Comparison of ENCODE assay signal across 25 cellular contexts in the genomic region with DNA sequence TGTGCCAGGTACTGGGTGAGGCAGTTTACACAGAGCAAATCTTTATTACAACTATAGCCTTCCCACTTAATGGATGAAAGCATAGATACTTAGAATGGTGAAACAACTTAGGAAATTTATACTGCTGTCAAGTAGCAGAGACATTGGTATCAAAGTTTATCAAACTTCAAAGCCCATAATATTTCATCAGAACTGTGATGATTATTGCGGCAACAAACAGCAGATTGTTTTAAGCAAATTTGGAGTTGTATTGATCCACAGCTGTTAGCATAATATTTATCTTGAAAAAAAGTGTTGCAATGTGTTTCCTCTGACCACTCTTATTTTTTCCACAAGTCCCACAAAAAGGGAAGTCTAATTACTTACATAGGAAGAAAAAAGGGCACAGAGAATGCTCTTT. TPM values are rescaled to one million over a fixed set of nuclear protein-coding genes. Genes with fewer than 3 reads are reported as not detected.
"Had no signal": no experiment of that assay in that cellular context is flagged by ENCODE, and none has a peak within 500 bp of the region (broad histone marks: within the 10 kb centered on the region; RNA-seq: fewer than 3 reads in every experiment).

No MANE protein-coding gene starts in this region.

- H3K4me3 ChIP-seq: breast epithelium had no signal

- DNase-seq: activated B cell treated with CpG ODN at 0.5 μM for 24 hours; activated CD4-positive, alpha-beta T cell treated with anti-CD3 and anti-CD28 coated beads for 1 hour; activated CD4-positive, alpha-beta T cell treated with anti-CD3 and anti-CD28 coated beads, Interleukin-2, amount 10 ng/mL, durations not matched to agents 24 days and 14 days; activated CD4-positive, alpha-beta T cell treated with anti-CD3 and anti-CD28 coated beads, Interleukin-2, amount 50 U/mL, for 48 hours; activated CD8-positive, alpha-beta memory T cell treated with anti-CD3 and anti-CD28 coated beads, Interleukin-2, amount 10 ng/mL, durations not matched to agents 7 days and 5 days; activated effector memory CD4-positive, alpha-beta T cell treated with Interleukin-2 at 50 U/mL for 16 hours; activated naive CD4-positive, alpha-beta T cell; activated T-cell treated with anti-CD3 and anti-CD28 coated beads, Interleukin-2, amount 50 U/mL, for 24 hours; aorta; Karpas-422; NCI-H1105 treated with DMSO at 0.1 percent for 48 hours; NCI-H1436 treated with DMSO at 0.1 percent for 48 hours; NCI-H187; NCI-H2081; NCI-H446; NCI-H524; PC-3; SHP77; T-cell; T-helper 2 cell; T1000 had no signal

- H3K27ac ChIP-seq: breast epithelium had no signal

- H3K4me1 ChIP-seq: breast epithelium had no signal

- FAIRE-seq: RCC 7860 had no signal

- ATAC-seq: activated CD8-positive, alpha-beta memory T cell treated with anti-CD3 and anti-CD28 coated beads, Interleukin-2, amount 10 ng/mL, durations not matched to agents 7 days and 5 days; PC-3; T-cell had no signal

- H3K9me3 ChIP-seq: breast epithelium had no signal

- H3K27me3 ChIP-seq: breast epithelium had no signal

- H3K36me3 ChIP-seq: breast epithelium had no signal

RNA-seq across cellular contexts. Expression of gene SLCO1B3, which starts 2.0 kb away (rescaled TPM):
- total RNA-seq: activated B cell treated with CpG ODN at 0.5 μM for 24 hours; activated CD4-positive, alpha-beta T cell treated with anti-CD3 and anti-CD28 coated beads, Interleukin-2, amount 10 ng/mL, durations not matched to agents 24 days and 14 days; activated CD8-positive, alpha-beta memory T cell treated with anti-CD3 and anti-CD28 coated beads, Interleukin-2, amount 10 ng/mL, durations not matched to agents 7 days and 5 days; activated T-helper 1 cell treated with anti-CD3 and anti-CD28 coated beads, Interleukin-12 subunit alpha, Interleukin-12 subunit beta, Interleukin-2, Interleukin-4 antibody, amounts not matched to agents 30 ng/mL and 10 ng/mL and 1 ng/mL, durations not matched to agents 14 hours and 24 hours and 36 hours; breast epithelium; cerebellum; T-cell had no signal
- polyA plus RNA-seq: aorta had no signal
